In genomic region chr5:1182633-1183423, GRCh38 we compare ENCODE assay signal across 1 cellular context.
TF ChIP-seq lines count a peak whose summit lies in the region.

No MANE protein-coding gene starts in this region.

TF ChIP-seq in HepG2, 621 proteins besides CTCF, POLR2A, EP300 and RAD21 (continued from another document and continues in another):
- TF ChIP-seq ZFP91 (CRISPR knock-in tag; IDR thresholded peaks at IDR 0.05; ENCODE audit: borderline replicate concordance) = peak; percentile 86; the same call in 1 of the 2 replicates
- TF ChIP-seq RFX5 (IDR thresholded peaks at IDR 0.05; ENCODE audit: low read depth, low read length) = no peak
- no peak for TF ChIP-seq MAF1 (CRISPR knock-in tag; IDR thresholded peaks at IDR 0.05; ENCODE audit: borderline replicate concordance)
- TF ChIP-seq HNF1B (CRISPR knock-in tag; IDR thresholded peaks at IDR 0.05) = peak; percentile 93
- TF ChIP-seq MXD4 (CRISPR knock-in tag; IDR thresholded peaks at IDR 0.05) = peak; percentile 46; the same call in 1 of the 2 replicates
- TF ChIP-seq SMAD9 (CRISPR knock-in tag; IDR thresholded peaks at IDR 0.05) = no peak
- no peak; the same call in 1 of the 2 replicates for TF ChIP-seq ZNF12 (CRISPR knock-in tag; IDR thresholded peaks at IDR 0.05)
- no peak; the same call in 1 of the 2 replicates for TF ChIP-seq NFYB (CRISPR knock-in tag; IDR thresholded peaks at IDR 0.05)
- TF ChIP-seq KDM5B (CRISPR knock-in tag; IDR thresholded peaks at IDR 0.05; ENCODE audit: borderline replicate concordance) = peak; percentile 35; the same call in 1 of the 2 replicates
- TF ChIP-seq CCAR2 (optimal IDR thresholded peaks at IDR 0.05; ENCODE audit: low read depth, low read length) = no peak
- peak; percentile 48; the same call in 1 of the 2 replicates for TF ChIP-seq AHDC1 (CRISPR knock-in tag; IDR thresholded peaks at IDR 0.05; ENCODE audit: borderline replicate concordance)
- TF ChIP-seq ZNF580 (CRISPR knock-in tag; IDR thresholded peaks at IDR 0.05; ENCODE audit: borderline replicate concordance, low read depth) = no peak; the same call in 1 of the 2 replicates
- TF ChIP-seq ZNF30 (CRISPR knock-in tag; IDR thresholded peaks at IDR 0.05) = 0 out of 2 replicates have a peak, but pooled peaks have one; percentile 53
- peak; percentile 58; the same call in 1 of the 2 replicates for TF ChIP-seq ZNF768 (CRISPR knock-in tag; IDR thresholded peaks at IDR 0.05)
- TF ChIP-seq ZNF446 (CRISPR knock-in tag; IDR thresholded peaks at IDR 0.05) = no peak
- no peak for TF ChIP-seq ZNF343 (CRISPR knock-in tag; IDR thresholded peaks at IDR 0.05)
- no peak for TF ChIP-seq DNMT3B (CRISPR knock-in tag; conservative IDR thresholded peaks at IDR 0.05)
- TF ChIP-seq SOX13 (IDR thresholded peaks at IDR 0.05) = peak; percentile 49; the same call in 1 of the 2 replicates
- TF ChIP-seq SOX13 (CRISPR knock-in tag; conservative IDR thresholded peaks at IDR 0.05 in 1 of 2, IDR thresholded peaks at IDR 0.05 in 1 of 2) = peak in 1 of 2 experiments; percentile 72; a peak in 1 of 4 replicates
- TF ChIP-seq PHB2 (IDR thresholded peaks at IDR 0.05; ENCODE audit: partially characterized antibody) = no peak
- TF ChIP-seq ZNF354B (CRISPR knock-in tag; IDR thresholded peaks at IDR 0.05) = no peak
- peak; percentile 54; the same call in 1 of the 2 replicates for TF ChIP-seq ZNF512B (CRISPR knock-in tag; IDR thresholded peaks at IDR 0.05; ENCODE audit: borderline replicate concordance)
- no peak for TF ChIP-seq ZNF430 (CRISPR knock-in tag; IDR thresholded peaks at IDR 0.05)
- TF ChIP-seq ELF3 (CRISPR knock-in tag; IDR thresholded peaks at IDR 0.05) = peak; percentile 46; the same call in 1 of the 2 replicates
- TF ChIP-seq NPAS2 (CRISPR knock-in tag; IDR thresholded peaks at IDR 0.05; ENCODE audit: borderline replicate concordance) = no peak
- no peak for TF ChIP-seq ZNF326 (CRISPR knock-in tag; IDR thresholded peaks at IDR 0.05; ENCODE audit: borderline replicate concordance)
- TF ChIP-seq IKZF1 (IDR thresholded peaks at IDR 0.05) = no peak
- TF ChIP-seq SNRNP70 (IDR thresholded peaks at IDR 0.05; ENCODE audit: low read depth, low read length) = no peak
- peak; percentile 45 for TF ChIP-seq HNRNPLL (IDR thresholded peaks at IDR 0.05; ENCODE audit: low read depth, low read length, poor library complexity, severe bottlenecking)
- TF ChIP-seq FIP1L1 (IDR thresholded peaks at IDR 0.05; ENCODE audit: borderline replicate concordance, insufficient read depth, low read depth, low read length) = 0 out of 2 replicates have a peak, but pooled peaks have one; percentile 45
- peak; percentile 86; the same call in 1 of the 2 replicates for TF ChIP-seq ZNF292 (CRISPR knock-in tag; IDR thresholded peaks at IDR 0.05; ENCODE audit: borderline replicate concordance, low read depth)
- no peak for TF ChIP-seq DNMT1 (CRISPR knock-in tag; IDR thresholded peaks at IDR 0.05)
- TF ChIP-seq TFE3 (CRISPR knock-in tag; IDR thresholded peaks at IDR 0.05) = no peak
- peak; percentile 35 for TF ChIP-seq PTBP1 (IDR thresholded peaks at IDR 0.05; ENCODE audit: low read depth, low read length, poor library complexity, severe bottlenecking)
- TF ChIP-seq RORA (CRISPR knock-in tag; IDR thresholded peaks at IDR 0.05) = no peak
- TF ChIP-seq ZBTB25 (CRISPR knock-in tag; IDR thresholded peaks at IDR 0.05) = no peak
- no peak for TF ChIP-seq ZNF367 (CRISPR knock-in tag; IDR thresholded peaks at IDR 0.05; ENCODE audit: borderline replicate concordance)
- TF ChIP-seq MED8 (CRISPR knock-in tag; IDR thresholded peaks at IDR 0.05; ENCODE audit: insufficient replicate concordance) = peak; percentile 38
- TF ChIP-seq CEBPZ (IDR thresholded peaks at IDR 0.05; ENCODE audit: low read length) = no peak
- TF ChIP-seq FOSL2 (CRISPR knock-in tag; IDR thresholded peaks at IDR 0.05) = no peak
- TF ChIP-seq THAP7 (CRISPR knock-in tag; IDR thresholded peaks at IDR 0.05) = no peak
